8 cellular contexts compared by ENCODE assay signal in the genomic region with DNA sequence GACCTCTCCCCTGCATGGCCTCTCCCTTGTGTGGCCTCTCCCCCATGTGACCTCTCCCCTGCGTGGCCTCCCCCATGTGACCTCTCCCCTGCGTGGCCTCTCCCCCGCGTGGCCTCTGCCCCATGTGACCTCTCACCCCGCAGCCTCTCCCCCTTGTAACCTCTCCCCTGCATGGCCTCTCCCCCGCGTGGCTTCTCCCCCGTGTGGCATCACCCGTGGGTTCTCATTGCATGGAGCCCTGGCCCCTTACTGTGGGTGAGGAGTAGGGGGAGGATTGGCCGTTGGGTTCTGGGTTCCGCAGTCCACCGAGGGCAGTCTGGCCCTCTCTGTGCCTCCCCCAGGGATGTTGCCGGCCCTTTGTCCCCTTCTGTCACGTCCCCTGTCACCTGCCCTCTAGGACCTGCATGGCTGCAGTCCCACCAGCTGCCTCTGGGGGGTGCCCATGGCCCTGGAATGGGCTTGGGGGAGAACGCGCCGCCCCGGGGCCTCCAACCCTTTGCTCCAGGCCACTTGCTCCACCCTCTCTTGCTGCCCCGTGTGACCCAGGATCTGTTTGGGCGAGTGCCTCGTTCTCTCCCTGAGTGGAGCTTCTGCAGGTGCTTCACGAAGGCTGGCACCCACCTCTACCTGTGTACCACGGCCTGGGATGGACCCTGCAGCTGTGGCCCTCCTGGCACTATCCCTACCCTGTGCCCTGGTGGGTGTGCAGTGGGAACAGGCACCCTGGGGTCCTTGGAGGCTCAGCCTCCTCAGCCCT. TPM values are rescaled to one million over a fixed set of nuclear protein-coding genes. Genes with fewer than 3 reads are reported as not detected.
DNase-seq lines count a peak whose midpoint lies in the region; ATAC-seq and TF ChIP-seq lines count a peak whose summit lies in the region.

No MANE protein-coding gene starts in this region.

- no peaks in the 10 kb centered on the region for H3K9me3 Mint-ChIP-seq in endothelial cell (ENCODE audit: unreplicated experiment)

- peak; percentile 95 for DNase-seq in AG08396 (ENCODE audit: low spot score)
- peak; percentile 24 for DNase-seq in HS-27A (ENCODE audit: low read depth)
- DNase-seq in NOMO-1 treated with DMSO at 0.1 percent for 48 hours (lab: John Stamatoyannopoulos, UW; ENCODE audit: unreplicated experiment) = peak; percentile 88
- DNase-seq in activated CD8-positive, alpha-beta memory T cell treated with anti-CD3 and anti-CD28 coated beads, Interleukin-2, amount 50 U/mL, for 1 hour (ENCODE audit: extremely low read depth) = peak; percentile 61
- peak; percentile 98 for DNase-seq in endothelial cell (ENCODE audit: low spot score)
- peak; percentile 85 for DNase-seq in mucosa of gallbladder (ENCODE audit: low spot score)
- DNase-seq in stimulated activated CD8-positive, alpha-beta memory T cell treated with anti-CD3 and anti-CD28 coated beads, Interleukin-4, amount 100 ng/mL, for 4 hours (ENCODE audit: low read depth in 2 of 2, low spot score in 1 of 2) = peak; percentile 65 to 86

- peaks cover 3% of the 10 kb centered on the region for H3K27me3 Mint-ChIP-seq in endothelial cell (ENCODE audit: unreplicated experiment)

- H3K36me3 Mint-ChIP-seq in endothelial cell (ENCODE audit: low read depth, unreplicated experiment) = no peaks in the 10 kb centered on the region

- H3K4me3 Mint-ChIP-seq in endothelial cell (ENCODE audit: unreplicated experiment) = no peak overlapping the region

- no peak overlapping the region for H3K27ac Mint-ChIP-seq in endothelial cell (ENCODE audit: unreplicated experiment)

- TF ChIP-seq CTCF in endothelial cell (IDR thresholded peaks at IDR 0.05; ENCODE audit: unreplicated experiment) = peak; percentile 91

- peaks cover 16% of the 10 kb centered on the region for H3K4me1 Mint-ChIP-seq in endothelial cell (ENCODE audit: unreplicated experiment)

- peak; percentile 83 for ATAC-seq in GM18868 (IDR thresholded peaks at IDR 0.05; ENCODE audit: unreplicated experiment)

RNA-seq across cellular contexts. Expression of a gene that starts 21.3 kb away (rescaled TPM):
- 21.0 TPM for total RNA-seq in endothelial cell (ENCODE audit: unreplicated experiment)
- total RNA-seq in mucosa of gallbladder = 19.2 TPM

RNA-seq across cellular contexts. Expression of a gene that starts 34.6 kb away (rescaled TPM):
- 66.5 TPM for total RNA-seq in endothelial cell (ENCODE audit: unreplicated experiment)
- total RNA-seq in mucosa of gallbladder = 68.2 TPM

RNA-seq across cellular contexts. Expression of a gene that starts 54.3 kb away (rescaled TPM):
- total RNA-seq in endothelial cell (ENCODE audit: unreplicated experiment) (22.6 TPM), mucosa of gallbladder (107 TPM)

Comparison
In these comparisons a context has a peak if more than half of its experiments do, and no peak if none do; other contexts are left out.
1. Peak in every context shown above with its lines: DNase-seq and ATAC-seq.
2. DNase-seq: peak in every context shown above with its lines; median percentile 98 in endothelial cell; 95 in AG08396; 88 in NOMO-1 treated with DMSO at 0.1 percent for 48 hours; 85 in mucosa of gallbladder; 76 in stimulated activated CD8-positive, alpha-beta memory T cell treated with anti-CD3 and anti-CD28 coated beads, Interleukin-4, amount 100 ng/mL, for 4 hours; 61 in activated CD8-positive, alpha-beta memory T cell treated with anti-CD3 and anti-CD28 coated beads, Interleukin-2, amount 50 U/mL, for 1 hour; 24 in HS-27A.